Comparison of ENCODE assay signal across 8 cellular contexts in the genomic region with DNA sequence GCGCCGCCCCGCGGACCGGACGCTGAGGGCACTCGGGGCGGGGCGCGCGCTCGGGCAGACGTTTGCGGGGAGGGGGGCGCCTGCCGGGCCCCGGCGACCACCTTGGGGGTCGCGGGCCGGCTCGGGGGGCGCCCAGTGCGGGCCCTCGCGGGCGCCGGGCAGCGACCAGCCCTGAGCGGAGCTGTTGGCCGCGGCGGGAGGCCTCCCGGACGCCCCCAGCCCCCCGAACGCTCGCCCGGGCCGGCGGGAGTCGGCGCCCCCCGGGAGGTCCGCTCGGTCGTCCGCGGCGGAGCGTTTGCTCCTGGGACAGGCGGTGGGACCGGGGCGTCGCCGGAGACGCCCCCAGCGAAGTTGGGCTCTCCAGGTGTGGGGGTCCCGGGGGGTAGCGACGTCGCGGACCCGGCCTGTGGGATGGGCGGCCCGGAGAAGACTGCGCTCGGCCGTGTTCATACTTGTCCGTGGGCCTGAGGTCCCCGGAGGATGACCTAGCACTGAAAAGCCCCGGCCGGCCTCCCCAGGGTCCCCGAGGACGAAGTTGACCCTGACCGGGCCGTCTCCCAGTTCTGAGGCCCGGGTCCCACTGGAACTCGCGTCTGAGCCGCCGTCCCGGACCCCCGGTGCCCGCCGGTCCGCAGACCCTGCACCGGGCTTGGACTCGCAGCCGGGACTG. TPM values are rescaled to one million over a fixed set of nuclear protein-coding genes. Genes with fewer than 3 reads are reported as not detected.
DNase-seq lines count a peak whose midpoint lies in the region; ATAC-seq and TF ChIP-seq lines count a peak whose summit lies in the region.

No MANE protein-coding gene starts in this region.

- peaks cover 23% of the 10 kb centered on the region for H3K4me1 ChIP-seq in muscle layer of colon (ENCODE audit: insufficient read depth, low read length)

- DNase-seq in AG10803 (ENCODE audit: low read depth) (no peak), choroid plexus epithelial cell (ENCODE audit: low read depth) (no peak), SW480 (ENCODE audit: low spot score) (no peak), activated gamma-delta T cell treated with Interleukin-2 at 50 U/mL for 16 hours (no peak)
- no peak for DNase-seq in Jurkat, Clone E6-1 (ENCODE audit: low read depth, low spot score)

- no peak for TF ChIP-seq POLR2A in GM18505 (IDR thresholded peaks at IDR 0.05; ENCODE audit: borderline replicate concordance, extremely low read depth, insufficient read depth, insufficient read length)

- no peaks in the 10 kb centered on the region for H3K9me3 ChIP-seq in muscle layer of colon (ENCODE audit: low read length)

- peaks cover 5% of the 10 kb centered on the region for H3K36me3 ChIP-seq in muscle layer of colon (ENCODE audit: insufficient read depth, low read length)

- TF ChIP-seq CTCF in AG10803 (conservative IDR thresholded peaks at IDR 0.05; ENCODE audit: low read length) (no peak), choroid plexus epithelial cell (conservative IDR thresholded peaks at IDR 0.05; ENCODE audit: low read depth, low read length) (no peak)

- ATAC-seq in HG03442 (IDR thresholded peaks at IDR 0.05; ENCODE audit: unreplicated experiment) (no peak), GM18505 (IDR thresholded peaks at IDR 0.05; ENCODE audit: unreplicated experiment) (no peak)

- peak overlapping the region; percentile 80 for H3K4me3 ChIP-seq in AG10803 (ENCODE audit: low read length)
- peak overlapping the region; percentile 63 for H3K4me3 ChIP-seq in Jurkat, Clone E6-1 (ENCODE audit: low read length)
- peak overlapping the region; percentile 73 for H3K4me3 ChIP-seq in choroid plexus epithelial cell (ENCODE audit: low read depth, low read length)
- peak overlapping the region; percentile 80 to 84 for H3K4me3 ChIP-seq in muscle layer of colon (ENCODE audit: low read depth in 1 of 2, low read length in 2 of 2)

- peak overlapping the region; percentile 61 for H3K9ac ChIP-seq in muscle layer of colon (ENCODE audit: low read length)

- H3K27ac ChIP-seq in muscle layer of colon (ENCODE audit: low read depth, low read length), result peak overlapping the region; percentile 96

- no peaks in the 10 kb centered on the region for H3K27me3 ChIP-seq in muscle layer of colon (ENCODE audit: control insufficient read depth in 1 of 2, insufficient read depth in 2 of 2, low read length in 2 of 2)

RNA-seq across cellular contexts. Expression of a gene that starts 0.6 kb away (rescaled TPM):
- 62.6 TPM for polyA plus RNA-seq in Jurkat, Clone E6-1 (2012; ENCODE audit: insufficient read depth, insufficient read length)

RNA-seq across cellular contexts. Expression of a gene that starts 31.6 kb away (rescaled TPM):
- 4.2 TPM for polyA plus RNA-seq in Jurkat, Clone E6-1 (2012; ENCODE audit: insufficient read depth, insufficient read length)

RNA-seq across cellular contexts. Expression of a gene that starts 32.1 kb away (rescaled TPM):
- 21.0 TPM for polyA plus RNA-seq in Jurkat, Clone E6-1 (2012; ENCODE audit: insufficient read depth, insufficient read length)

RNA-seq across cellular contexts. Expression of a gene that starts 35.4 kb away (rescaled TPM):
- polyA plus RNA-seq in Jurkat, Clone E6-1 (2012; ENCODE audit: insufficient read depth, insufficient read length), result 286 TPM

RNA-seq across cellular contexts. Expression of a gene that starts 42.2 kb away (rescaled TPM):
- polyA plus RNA-seq in Jurkat, Clone E6-1 (2012; ENCODE audit: insufficient read depth, insufficient read length), result 29.9 TPM
